In genomic region chr2:226873051-226873620, GRCh38 we compare ENCODE assay signal across 10 cellular contexts. TPM values are rescaled to one million over a fixed set of nuclear protein-coding genes. Genes with fewer than 3 reads are reported as not detected.
DNase-seq lines count a peak whose midpoint lies in the region; ATAC-seq and TF ChIP-seq lines count a peak whose summit lies in the region.
"Had no signal": no experiment of that assay in that cellular context is flagged by ENCODE, and none has a peak within 500 bp of the region (broad histone marks: within the 10 kb centered on the region; RNA-seq: fewer than 3 reads in every experiment).

No MANE protein-coding gene starts in this region.

- intact Hi-C loops in activated naive CD4-positive, alpha-beta T cell treated with anti-CD3 and anti-CD28 coated beads for 36 hours (cut with micrococcal nuclease) = loop anchor here (1.0 to 2.0 kb wide), 2 partner anchors 30 to 37 kb away; partner anchors contain the start of gene RHBDD1

- TF ChIP-seq CTCF in coronary artery (IDR thresholded peaks at IDR 0.05) (no peak), type B pancreatic cell (conservative IDR thresholded peaks at IDR 0.05) (no peak)

- H3K36me3 Mint-ChIP-seq in activated naive CD4-positive, alpha-beta T cell treated with anti-CD3 and anti-CD28 coated beads for 36 hours (ENCODE audit: low read depth) = peaks cover 40% of the 10 kb centered on the region
- H3K36me3 Mint-ChIP-seq in T-helper 17 cell (ENCODE audit: low read depth) = peaks cover 17% of the 10 kb centered on the region
- H3K36me3 Mint-ChIP-seq in stimulated activated naive B cell treated with anti-CD40 and anti-IgM and Interleukin-4, amounts not matched to agents 10 μg/mL and 1 μg/mL and 100 μg/mL, for 72 hours = peaks cover 22 to 62% of the 10 kb centered on the region in 2 donors
- peaks cover 17% of the 10 kb centered on the region for H3K36me3 Mint-ChIP-seq in type B pancreatic cell

- H3K27me3 Mint-ChIP-seq in activated naive CD4-positive, alpha-beta T cell treated with anti-CD3 and anti-CD28 coated beads for 36 hours (ENCODE audit: low read depth) = no peaks in the 10 kb centered on the region
- H3K27me3 Mint-ChIP-seq in T-helper 17 cell (no peaks in the 10 kb centered on the region), type B pancreatic cell (no peaks in the 10 kb centered on the region)
- H3K27me3 Mint-ChIP-seq in stimulated activated naive B cell treated with anti-CD40 and anti-IgM and Interleukin-4, amounts not matched to agents 10 μg/mL and 1 μg/mL and 100 μg/mL, for 72 hours = no peaks in the 10 kb centered on the region

- H3K4me3 ChIP-seq in coronary artery = no peak overlapping the region

- H3K27ac Mint-ChIP-seq in activated naive CD4-positive, alpha-beta T cell treated with anti-CD3 and anti-CD28 coated beads for 36 hours = peak overlapping the region; percentile 81
- peak overlapping the region; percentile 14 for H3K27ac Mint-ChIP-seq in T-helper 17 cell
- peak overlapping the region; percentile 6 for H3K27ac Mint-ChIP-seq in stimulated activated naive B cell treated with anti-CD40 and anti-IgM and Interleukin-4, amounts not matched to agents 10 μg/mL and 1 μg/mL and 100 μg/mL, for 72 hours
- H3K27ac Mint-ChIP-seq in type B pancreatic cell = no peak overlapping the region
- H3K27ac Mint-ChIP-seq: nephron had no signal

- H3K27ac ChIP-seq in coronary artery = no peak overlapping the region

- H3K4me1 Mint-ChIP-seq in activated naive CD4-positive, alpha-beta T cell treated with anti-CD3 and anti-CD28 coated beads for 36 hours (ENCODE audit: low read depth) = peaks cover 32% of the 10 kb centered on the region
- H3K4me1 Mint-ChIP-seq in T-helper 17 cell (peaks cover 17% of the 10 kb centered on the region), type B pancreatic cell (ENCODE audit: unreplicated experiment) (no peaks in the 10 kb centered on the region)
- peaks cover 27 to 44% of the 10 kb centered on the region in 2 donors for H3K4me1 Mint-ChIP-seq in stimulated activated naive B cell treated with anti-CD40 and anti-IgM and Interleukin-4, amounts not matched to agents 10 μg/mL and 1 μg/mL and 100 μg/mL, for 72 hours
- H3K4me1 Mint-ChIP-seq: nephron had no signal

- CTCF ChIA-PET in activated naive CD4-positive, alpha-beta T cell treated with anti-CD3 and anti-CD28 coated beads for 36 hours (lab: Charles Lee) = no interaction called here

- no peaks in the 10 kb centered on the region for H3K9me3 ChIP-seq in T-helper 17 cell (ENCODE audit: control insufficient read depth, low read length, poor library complexity, severe bottlenecking)

- H3K9me3 Mint-ChIP-seq in activated naive CD4-positive, alpha-beta T cell treated with anti-CD3 and anti-CD28 coated beads for 36 hours = peaks cover 4% of the 10 kb centered on the region
- H3K9me3 Mint-ChIP-seq in stimulated activated naive B cell treated with anti-CD40 and anti-IgM and Interleukin-4, amounts not matched to agents 10 μg/mL and 1 μg/mL and 100 μg/mL, for 72 hours = peaks cover 7 to 8% of the 10 kb centered on the region in 2 donors
- H3K9me3 Mint-ChIP-seq in type B pancreatic cell = no peaks in the 10 kb centered on the region
- H3K9me3 Mint-ChIP-seq: nephron had no signal

- peak; percentile 68 for ATAC-seq in HG03025 (IDR thresholded peaks at IDR 0.05; ENCODE audit: low FRiP score, unreplicated experiment)
- no peak for ATAC-seq in T-helper 17 cell
- ATAC-seq in stimulated activated naive B cell treated with anti-CD40 and anti-IgM and Interleukin-4, amounts not matched to agents 10 μg/mL and 1 μg/mL and 100 μg/mL, for 72 hours (replicated peaks) = peak; percentile 60 to 75

- no peak overlapping the region for H3K4me3 Mint-ChIP-seq in activated naive CD4-positive, alpha-beta T cell treated with anti-CD3 and anti-CD28 coated beads for 36 hours
- H3K4me3 Mint-ChIP-seq in T-helper 17 cell (no peak overlapping the region), type B pancreatic cell (no peak overlapping the region)
- peak overlapping the region; percentile 2 to 18 for H3K4me3 Mint-ChIP-seq in stimulated activated naive B cell treated with anti-CD40 and anti-IgM and Interleukin-4, amounts not matched to agents 10 μg/mL and 1 μg/mL and 100 μg/mL, for 72 hours
- H3K4me3 Mint-ChIP-seq: nephron had no signal

- DNase-seq in activated naive CD4-positive, alpha-beta T cell treated with anti-CD3 and anti-CD28 coated beads for 36 hours = peak; percentile 22
- no peak for DNase-seq in activated naive CD4-positive, alpha-beta T cell (lab: John Stamatoyannopoulos, UW)
- DNase-seq in T-helper 17 cell (no peak), NCI-H1092 treated with DMSO at 0.1 percent for 48 hours (lab: John Stamatoyannopoulos, UW) (no peak), coronary artery (ENCODE audit: low spot score) (no peak), type B pancreatic cell (ENCODE audit: extremely low spot score, unreplicated experiment) (no peak)
- no peak for DNase-seq in stimulated activated naive B cell treated with anti-CD40 and anti-IgM and Interleukin-4, amounts not matched to agents 10 μg/mL and 1 μg/mL and 100 μg/mL, for 72 hours
- DNase-seq: SW 1271 had no signal

RNA-seq across cellular contexts. Expression of gene RHBDD1, which starts 37.3 kb away (rescaled TPM):
- 10 to 100 TPM; 42.6 to 43.3 TPM for total RNA-seq in activated naive CD4-positive, alpha-beta T cell treated with anti-CD3 and anti-CD28 coated beads for 36 hours
- total RNA-seq in T-helper 17 cell = 10 to 100 TPM; 41.5 to 42.0 TPM
- total RNA-seq in type B pancreatic cell (ENCODE audit: low replicate concordance) = 32.0 and 34.9 TPM in 2 replicates

Comparison
In these comparisons a context has a peak if more than half of its experiments do, and no peak if none do; other contexts are left out.
1. H3K4me3 Mint-ChIP-seq: peak in stimulated activated naive B cell treated with anti-CD40 and anti-IgM and Interleukin-4, amounts not matched to agents 10 μg/mL and 1 μg/mL and 100 μg/mL, for 72 hours (2 of 2); none in activated naive CD4-positive, alpha-beta T cell treated with anti-CD3 and anti-CD28 coated beads for 36 hours (single experiment), T-helper 17 cell (single experiment) and type B pancreatic cell (single experiment).